In genomic region chr5:73831066-73831465, GRCh38 we compare ENCODE assay signal across 1 cellular context.
TF ChIP-seq lines count a peak whose summit lies in the region.

No MANE protein-coding gene starts in this region.

TF ChIP-seq in IMR-90, 13 proteins besides CTCF, POLR2A, EP300 and RAD21 (continued from another document):
- TF ChIP-seq SMC3 (IDR thresholded peaks at IDR 0.05; ENCODE audit: low read depth, low read length): no peak
- no peak for TF ChIP-seq MAFK (IDR thresholded peaks at IDR 0.05; ENCODE audit: low read depth, low read length)
- no peak for TF ChIP-seq FOS (IDR thresholded peaks at IDR 0.05; ENCODE audit: low read depth, low read length)
- no peak for TF ChIP-seq MAZ (IDR thresholded peaks at IDR 0.05; ENCODE audit: borderline replicate concordance, low read depth, low read length)
